Comparison of ENCODE assay signal across 8 cellular contexts in genomic region chr6:35731414-35731735, GRCh38. TPM values are rescaled to one million over a fixed set of nuclear protein-coding genes. Genes with fewer than 3 reads are reported as not detected.
DNase-seq lines count a peak whose midpoint lies in the region; ATAC-seq and TF ChIP-seq lines count a peak whose summit lies in the region.

No MANE protein-coding gene starts in this region.

- TF ChIP-seq POLR2A in right lobe of liver (IDR thresholded peaks at IDR 0.05), result peak; percentile 83

- ATAC-seq in GM19023 (IDR thresholded peaks at IDR 0.05; ENCODE audit: unreplicated experiment), result peak; percentile 48
- ATAC-seq in HG03175 (IDR thresholded peaks at IDR 0.05; ENCODE audit: unreplicated experiment), result peak; percentile 62
- ATAC-seq in right lobe of liver, result peak; percentile 42 to 64 (median 50)

- TF ChIP-seq CTCF in AG10803 (conservative IDR thresholded peaks at IDR 0.05; ENCODE audit: low read length) (no peak), right lobe of liver (IDR thresholded peaks at IDR 0.05) (no peak)

- H3K36me3 ChIP-seq in right lobe of liver, result no peaks in the 10 kb centered on the region

- H3K9me3 ChIP-seq in right lobe of liver, result no peaks in the 10 kb centered on the region

- peak overlapping the region; percentile 98 to 99 (median 99) for H3K27ac ChIP-seq in right lobe of liver

- peaks cover 11 to 70% (median 37%) of the 10 kb centered on the region in 4 donors for H3K4me1 ChIP-seq in right lobe of liver

- intact Hi-C loops in right lobe of liver (cut with DNase I), result loop anchor here (10.0 kb wide), 2 partner anchors 147 to 167 kb away; no protein-coding TSS in a partner anchor

- no CpG with 5 or more reads among the region's 23 CpGs for WGBS in right lobe of liver (ENCODE audit: insufficient coverage, low coverage, low lambda C conversion rate, missing lambda C conversion rate)

- DNase-seq in AG10803 (ENCODE audit: low read depth) (peak; percentile 64), NCI-H526 (lab: John Stamatoyannopoulos, UW) (peak; percentile 68 to 93), dermis blood vessel endothelial cell (peak; percentile 90), right lobe of liver (peak; percentile 95 to 99 (median 97))
- DNase-seq in activated CD4-positive, alpha-beta T cell treated with anti-CD3 and anti-CD28 coated beads, Interleukin-2, amount 50 U/mL, for 4 hours, result peak; percentile 90 to 91
- DNase-seq in stimulated activated CD4-positive, alpha-beta T cell treated with anti-CD3 and anti-CD28 coated beads, Interleukin-4, amount 100 ng/mL, for 24 hours, result peak; percentile 90

- H3K4me3 ChIP-seq in AG10803 (ENCODE audit: low read length) (peak overlapping the region; percentile 64), right lobe of liver (peak overlapping the region; percentile 82 to 86 (median 85))

- no peaks in the 10 kb centered on the region for H3K27me3 ChIP-seq in right lobe of liver

RNA-seq across cellular contexts. Expression of gene ARMC12, which starts 5.5 kb away (rescaled TPM):
- total RNA-seq in dermis blood vessel endothelial cell, result 0.34 and 0.37 TPM in 2 replicates
- 1 to 10 TPM in 3 of 6 experiments, under 1 TPM in 3; 0.22 to 4.4 (median 0.92) TPM for total RNA-seq in right lobe of liver

RNA-seq across cellular contexts. Expression of gene FKBP5, which starts 42.7 kb away (rescaled TPM):
- total RNA-seq in dermis blood vessel endothelial cell (40.0 and 73.4 TPM in 2 replicates), right lobe of liver (100 to 1,000 TPM in 5 of 6 experiments, 10 to 100 TPM in 1; 36.1 to 387 (median 111) TPM)

RNA-seq across cellular contexts. Expression of gene CLPSL2, which starts 45.0 kb away (rescaled TPM):
- total RNA-seq in dermis blood vessel endothelial cell (not detected in 2 replicates), right lobe of liver (not detected)

RNA-seq across cellular contexts. Expression of gene CLPSL1, which starts 49.4 kb away (rescaled TPM):
- not detected in 2 replicates for total RNA-seq in dermis blood vessel endothelial cell
- not detected for total RNA-seq in right lobe of liver

Comparison
In these comparisons a context has a peak if more than half of its experiments do, and no peak if none do; other contexts are left out.
1. Peak in every context shown above with its lines: DNase-seq, ATAC-seq, H3K4me3 ChIP-seq and H3K27ac ChIP-seq.